In the genomic region with DNA sequence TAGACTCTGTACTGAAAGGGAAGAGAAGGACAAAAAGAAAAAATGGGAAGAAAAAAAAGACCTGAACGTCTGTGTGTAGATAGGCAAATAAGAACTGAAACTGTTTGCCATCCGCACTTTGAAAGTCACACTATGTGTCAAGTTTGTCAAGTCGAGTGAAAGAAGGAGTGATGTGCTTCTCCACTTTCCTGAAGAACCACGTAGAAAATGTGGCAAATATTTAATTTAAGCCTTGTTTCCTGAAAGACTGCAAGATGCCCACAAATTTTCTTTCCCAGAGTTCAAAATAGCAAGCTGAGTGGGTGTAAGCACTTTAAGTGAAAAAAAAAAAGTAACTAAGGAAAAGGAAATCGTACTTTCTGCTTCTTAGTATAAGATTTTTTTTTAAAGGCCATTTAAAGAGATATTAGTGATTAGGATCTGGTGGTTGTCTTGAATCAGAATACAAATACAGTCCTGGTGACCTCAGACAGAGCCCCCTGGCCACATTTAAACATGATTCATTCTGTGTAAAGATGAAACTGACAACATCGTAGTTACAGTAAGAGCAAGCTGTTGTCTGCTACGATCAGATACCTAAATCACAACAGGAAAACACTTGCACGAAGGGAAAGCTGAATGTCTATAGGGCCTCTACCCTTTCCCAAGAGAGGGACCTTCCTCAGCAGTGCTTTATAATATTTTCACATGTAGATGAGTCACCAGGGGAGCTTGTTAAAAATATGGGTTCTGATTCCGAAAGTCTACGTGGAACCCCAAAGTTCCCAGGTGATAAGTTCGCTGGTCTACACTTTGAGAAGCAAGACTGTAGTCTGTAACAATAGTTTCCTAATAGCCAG, we compare ENCODE assay signal across 1 cellular context.
TF ChIP-seq lines count a peak whose summit lies in the region.

No MANE protein-coding gene starts in this region.

TF ChIP-seq in IMR-90, 13 proteins besides CTCF, POLR2A, EP300 and RAD21 (continued from another document):
- no peak for TF ChIP-seq RCOR1 (IDR thresholded peaks at IDR 0.05; ENCODE audit: insufficient replicate concordance, low read length)
- TF ChIP-seq, protein P1, sequence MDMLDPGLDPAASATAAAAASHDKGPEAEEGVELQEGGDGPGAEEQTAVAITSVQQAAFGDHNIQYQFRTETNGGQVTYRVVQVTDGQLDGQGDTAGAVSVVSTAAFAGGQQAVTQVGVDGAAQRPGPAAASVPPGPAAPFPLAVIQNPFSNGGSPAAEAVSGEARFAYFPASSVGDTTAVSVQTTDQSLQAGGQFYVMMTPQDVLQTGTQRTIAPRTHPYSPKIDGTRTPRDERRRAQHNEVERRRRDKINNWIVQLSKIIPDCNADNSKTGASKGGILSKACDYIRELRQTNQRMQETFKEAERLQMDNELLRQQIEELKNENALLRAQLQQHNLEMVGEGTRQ (IDR thresholded peaks at IDR 0.05; ENCODE audit: low read depth, low read length) = no peak
- no peak for TF ChIP-seq SMC3 (IDR thresholded peaks at IDR 0.05; ENCODE audit: low read depth, low read length)
- no peak for TF ChIP-seq CHD1 (IDR thresholded peaks at IDR 0.05; ENCODE audit: low read depth, low read length)
- no peak for TF ChIP-seq FOS (IDR thresholded peaks at IDR 0.05; ENCODE audit: low read depth, low read length)
- TF ChIP-seq CEBPB (IDR thresholded peaks at IDR 0.05; ENCODE audit: low read depth, low read length) = no peak
- no peak for TF ChIP-seq BHLHE40 (IDR thresholded peaks at IDR 0.05; ENCODE audit: low read depth, low read length)
